ENCODE assay signal across 15 cellular contexts in genomic region chr7:2274666-2275065, GRCh38.
"Had no signal": no experiment of that assay in that cellular context is flagged by ENCODE, and none has a peak within 500 bp of the region (broad histone marks: within the 10 kb centered on the region; RNA-seq: fewer than 3 reads in every experiment).

No MANE protein-coding gene starts in this region.

- H3K4me3 Mint-ChIP-seq: naive thymus-derived CD4-positive, alpha-beta T cell; nephron progenitor cell; stimulated activated effector memory CD8-positive, alpha-beta T cell treated with anti-CD3 and anti-CD28 coated beads, Interleukin-12 subunit alpha, Interleukin-12 subunit beta, amount 100 ng/mL, for 72 hours had no signal

- H3K9me3 Mint-ChIP-seq: stimulated activated effector memory CD8-positive, alpha-beta T cell treated with anti-CD3 and anti-CD28 coated beads, Interleukin-12 subunit alpha, Interleukin-12 subunit beta, amount 100 ng/mL, for 72 hours had no signal

- H3K4me1 ChIP-seq: colonic mucosa, foreskin keratinocyte, uterus had no signal

- H3K27me3 ChIP-seq: colonic mucosa, foreskin keratinocyte, neutrophil, ovary, right atrium auricular region, uterus had no signal

- H3K4me1 Mint-ChIP-seq: stimulated activated effector memory CD8-positive, alpha-beta T cell treated with anti-CD3 and anti-CD28 coated beads, Interleukin-12 subunit alpha, Interleukin-12 subunit beta, amount 100 ng/mL, for 72 hours had no signal

- H3K27ac Mint-ChIP-seq: naive thymus-derived CD4-positive, alpha-beta T cell; nephron progenitor cell; stimulated activated effector memory CD8-positive, alpha-beta T cell treated with anti-CD3 and anti-CD28 coated beads, Interleukin-12 subunit alpha, Interleukin-12 subunit beta, amount 100 ng/mL, for 72 hours had no signal

- H3K36me3 ChIP-seq: colonic mucosa, ovary, uterus had no signal

- H3K27me3 Mint-ChIP-seq: naive thymus-derived CD4-positive, alpha-beta T cell had no signal

- DNase-seq: colonic mucosa; dermis blood vessel endothelial cell; erythroblast; foreskin keratinocyte; kidney glomerular epithelial cell; naive thymus-derived CD4-positive, alpha-beta T cell; nephron progenitor cell; ovary; stimulated activated CD4-positive, alpha-beta T cell treated with anti-CD3 and anti-CD28 coated beads, Interleukin-2, amount 100 ng/mL, for 48 hours; trophoblast cell; uterus had no signal

- H3K4me2 ChIP-seq: smooth muscle cell had no signal

- H3K4me3 ChIP-seq: colonic mucosa, ovary, right atrium auricular region, smooth muscle cell, uterus had no signal

- H3K27ac ChIP-seq: colonic mucosa, foreskin keratinocyte, neutrophil, ovary, right atrium auricular region, uterus had no signal

- ATAC-seq: foreskin keratinocyte; naive thymus-derived CD4-positive, alpha-beta T cell; stimulated activated effector memory CD8-positive, alpha-beta T cell treated with anti-CD3 and anti-CD28 coated beads, Interleukin-12 subunit alpha, Interleukin-12 subunit beta, amount 100 ng/mL, for 72 hours had no signal

- H3K9me3 ChIP-seq: colonic mucosa, neutrophil, ovary, right atrium auricular region, uterus had no signal
